ENCODE assay signal across 18 cellular contexts in genomic region chr6:148193063-148193680, GRCh38.
DNase-seq lines count a peak whose midpoint lies in the region; ATAC-seq, FAIRE-seq and TF ChIP-seq lines count a peak whose summit lies in the region.
"Had no signal": no experiment of that assay in that cellular context is flagged by ENCODE, and none has a peak within 500 bp of the region (broad histone marks: within the 10 kb centered on the region; RNA-seq: fewer than 3 reads in every experiment).

No MANE protein-coding gene starts in this region.

- no peak for TF ChIP-seq POLR2A in H54 (IDR thresholded peaks at IDR 0.05; ENCODE audit: low read depth, low read length)

- TF ChIP-seq CTCF in RWPE1 (conservative IDR thresholded peaks at IDR 0.05; ENCODE audit: low read depth): no peak
- TF ChIP-seq CTCF in fibroblast of lung (conservative IDR thresholded peaks at IDR 0.05 in 1 of 2, IDR thresholded peaks at IDR 0.05 in 1 of 2; ENCODE audit: low read depth in 1 of 2, low read length in 2 of 2): no peak

- H2AK5ac ChIP-seq in trophoblast cell (ENCODE audit: low read length): no peak overlapping the region

- no peaks in the 10 kb centered on the region for H3K9me3 ChIP-seq in fibroblast of lung (ENCODE audit: control insufficient read depth, insufficient read depth, low read depth, low read length)
- no peaks in the 10 kb centered on the region for H3K9me3 ChIP-seq in trophoblast cell (ENCODE audit: insufficient read depth, low read depth, low read length)
- H3K9me3 ChIP-seq in T-helper 17 cell (ENCODE audit: control insufficient read depth, low read length, poor library complexity, severe bottlenecking): no peaks in the 10 kb centered on the region
- H3K9me3 ChIP-seq: A549, gastrocnemius medialis, HAP-1, pancreas, Peyer's patch had no signal

- CTCF ChIA-PET in RWPE1 (lab: Yijun Ruan, JAX): interaction anchor here (0.6 to 2.3 kb wide), 5 partner anchors 13 to 740 kb away, joined by 3 to 8 read pairs (median 3); no protein-coding TSS in a partner anchor

- no peak overlapping the region for H3K4me3 ChIP-seq in fibroblast of lung (replicated peaks in 1 of 4; ENCODE audit: control extremely low read depth in 1 of 4, insufficient read depth in 1 of 4, low read depth in 3 of 4, low read length in 4 of 4)
- no peak overlapping the region for H3K4me3 ChIP-seq in trophoblast cell (ENCODE audit: low read depth, low read length)
- H3K4me3 ChIP-seq: A549, gastrocnemius medialis, HAP-1, pancreas, Peyer's patch had no signal

- no peak overlapping the region for H2BK12ac ChIP-seq in trophoblast cell (ENCODE audit: low read length)

- H4K8ac ChIP-seq in trophoblast cell (ENCODE audit: low read depth, low read length): no peak overlapping the region

- H3K27me3 ChIP-seq in fibroblast of lung (ENCODE audit: control insufficient read depth, insufficient read depth, low read length): no peaks in the 10 kb centered on the region
- no peaks in the 10 kb centered on the region for H3K27me3 ChIP-seq in trophoblast cell (ENCODE audit: insufficient read depth, low read length)
- H3K27me3 ChIP-seq: gastrocnemius medialis, pancreas, Peyer's patch had no signal

- H3K4me1 ChIP-seq in fibroblast of lung (ENCODE audit: control insufficient read depth, extremely low read depth, insufficient read depth, low read length) (no peaks in the 10 kb centered on the region), trophoblast cell (ENCODE audit: control insufficient read depth in 1 of 2, insufficient read depth in 2 of 2, low read length in 2 of 2) (peaks cover 12 to 17% of the 10 kb centered on the region in 2 experiments)
- H3K4me1 ChIP-seq: A549, HAP-1, Peyer's patch had no signal

- no peak overlapping the region for H4K12ac ChIP-seq in trophoblast cell (ENCODE audit: low read depth, low read length)

- in situ Hi-C loops in Caki2 (cut with HindIII; ENCODE audit: low pct_unique_long_range_greater_than_20kb, low sequenced_read_pairs): no loop called here

- H3K27ac ChIP-seq in RWPE1 (no peak overlapping the region), fibroblast of lung (ENCODE audit: insufficient read depth, low read length) (no peak overlapping the region), trophoblast cell (ENCODE audit: low read depth, low read length) (no peak overlapping the region)
- H3K27ac ChIP-seq: A549, pancreas, Peyer's patch had no signal

- no peak overlapping the region for H3K9ac ChIP-seq in fibroblast of lung (ENCODE audit: insufficient read depth, low read length)
- H3K9ac ChIP-seq in trophoblast cell (ENCODE audit: low read length): no peak overlapping the region

- no peak overlapping the region for H3K23ac ChIP-seq in trophoblast cell (ENCODE audit: low read length)

- ATAC-seq in GM19035 (IDR thresholded peaks at IDR 0.05; ENCODE audit: unreplicated experiment) (no peak), T-helper 17 cell (no peak)
- ATAC-seq: A549 had no signal

- peaks cover 13% of the 10 kb centered on the region for H3K79me1 ChIP-seq in trophoblast cell (ENCODE audit: low read length)

- H3K4me2 ChIP-seq in fibroblast of lung (ENCODE audit: extremely low read depth, insufficient read depth, low read length) (peak overlapping the region; percentile 37), trophoblast cell (ENCODE audit: low read length) (no peak overlapping the region)
- H3K4me2 ChIP-seq: A549 had no signal

- no CpG with 5 or more reads among the region's 5 CpGs for WGBS in trophoblast cell (ENCODE audit: extremely low coverage, insufficient coverage, insufficient read length)

- FAIRE-seq in H54 (lab: Jason Lieb, UNC): no peak
- FAIRE-seq: A549, pancreas had no signal

- no peaks in the 10 kb centered on the region for H3K36me3 Mint-ChIP-seq in T-helper 17 cell (ENCODE audit: low read depth)
- H3K36me3 Mint-ChIP-seq: brain; CD8-positive, alpha-beta memory T cell had no signal

- H3K4me3 Mint-ChIP-seq in T-helper 17 cell: no peak overlapping the region
- H3K4me3 Mint-ChIP-seq: brain; CD8-positive, alpha-beta memory T cell had no signal

- H3K18ac ChIP-seq in trophoblast cell (ENCODE audit: low read length): no peak overlapping the region

- H2BK120ac ChIP-seq in trophoblast cell (ENCODE audit: insufficient read depth, low read length, poor library complexity): no peak overlapping the region

- no peak overlapping the region for H3K27ac Mint-ChIP-seq in T-helper 17 cell
- H3K27ac Mint-ChIP-seq: brain; CD8-positive, alpha-beta memory T cell had no signal

- H3K79me2 ChIP-seq in fibroblast of lung (ENCODE audit: control insufficient read depth, insufficient read depth, low read length) (no peaks in the 10 kb centered on the region), trophoblast cell (ENCODE audit: control insufficient read depth, insufficient read depth, low read length, poor library complexity) (no peaks in the 10 kb centered on the region)

- H3K27me3 Mint-ChIP-seq in T-helper 17 cell: peaks cover 74% of the 10 kb centered on the region

- H2AFZ ChIP-seq in fibroblast of lung (ENCODE audit: low read length) (no peak overlapping the region), trophoblast cell (ENCODE audit: insufficient read depth, low read length, poor library complexity) (no peak overlapping the region)

- H3K14ac ChIP-seq in trophoblast cell (ENCODE audit: low read length): no peak overlapping the region

- no peak overlapping the region for H4K91ac ChIP-seq in trophoblast cell (ENCODE audit: low read depth, low read length)

- H3K4ac ChIP-seq in trophoblast cell (ENCODE audit: low read depth, low read length): no peak overlapping the region

- no peaks in the 10 kb centered on the region for H3K4me1 Mint-ChIP-seq in T-helper 17 cell
- H3K4me1 Mint-ChIP-seq: CD8-positive, alpha-beta memory T cell had no signal

- no peak overlapping the region for H2BK5ac ChIP-seq in trophoblast cell (ENCODE audit: low read depth, low read length, poor library complexity)

- H3K36me3 ChIP-seq in fibroblast of lung (ENCODE audit: control insufficient read depth, insufficient read depth, low read length) (no peaks in the 10 kb centered on the region), trophoblast cell (ENCODE audit: control insufficient read depth in 1 of 2, insufficient read depth in 2 of 2, low read length in 2 of 2) (no peaks in the 10 kb centered on the region)
- H3K36me3 ChIP-seq: gastrocnemius medialis, HAP-1, pancreas, Peyer's patch had no signal

- no peaks in the 10 kb centered on the region for H4K20me1 ChIP-seq in fibroblast of lung (ENCODE audit: control insufficient read depth, extremely low read depth, insufficient read depth, low read length)

- DNase-seq in Caki2 (ENCODE audit: low read depth) (peak; percentile 88), RWPE1 (ENCODE audit: low spot score) (peak; percentile 69), fibroblast of lung (ENCODE audit: low read depth in 2 of 2) (peak in 1 of 2 donors; percentile 80), trophoblast cell (peak; percentile 76 to 86), T-helper 17 cell (no peak), NCI-H748 (lab: John Stamatoyannopoulos, UW; ENCODE audit: unreplicated experiment) (no peak), H54 (ENCODE audit: insufficient read length, low spot score) (no peak)
- DNase-seq: activated naive CD4-positive, alpha-beta T cell treated with Interleukin-2 at 50 U/mL for 16 hours; CD8-positive, alpha-beta memory T cell; NCI-H1417; pancreas; T-helper 1 cell had no signal

- POLR2A ChIA-PET in RWPE1 (lab: Yijun Ruan, JAX; ENCODE audit: low non-redundant PET): no interaction called here

Comparison
In these comparisons a context has a peak if more than half of its experiments do, and no peak if none do; other contexts are left out.
1. DNase-seq: peak in Caki2 (single experiment), RWPE1 (single experiment) and trophoblast cell (2 of 2); none in T-helper 17 cell (0 of 3), NCI-H748 (single experiment) and H54 (single experiment).